Comparison of ENCODE assay signal across 28 cellular contexts in genomic region chr16:85517780-85518179, GRCh38.
"Had no signal": no experiment of that assay in that cellular context is flagged by ENCODE, and none has a peak within 500 bp of the region (broad histone marks: within the 10 kb centered on the region; RNA-seq: fewer than 3 reads in every experiment).

No MANE protein-coding gene starts in this region.

- H3K36me3 ChIP-seq: esophagus muscularis mucosa, heart left ventricle, left lung, lower lobe of right lung, sigmoid colon had no signal

- H3K9me3 Mint-ChIP-seq: T-helper 1 cell treated with Interleukin-12 subunit alpha and Interleukin-12 subunit beta and Interleukin-4 antibody, amounts not matched to agents 30 μg/mL and 1 μg/mL, for 36 hours had no signal

- DNase-seq: activated CD4-positive, alpha-beta T cell treated with anti-CD3 and anti-CD28 coated beads for 48 hours; activated CD4-positive, alpha-beta T cell treated with anti-CD3 and anti-CD28 coated beads, Interleukin-2, amount 50 U/mL, for 48 hours; activated CD8-positive, alpha-beta memory T cell treated with anti-CD3 and anti-CD28 coated beads for 24 hours; activated effector memory CD4-positive, alpha-beta T cell treated with Interleukin-2 at 50 U/mL for 16 hours; activated naive CD4-positive, alpha-beta T cell treated with Interleukin-2 at 50 U/mL for 16 hours; anterior cingulate cortex; cortex of kidney; effector memory CD8-positive, alpha-beta T cell; foreskin keratinocyte; heart left ventricle; lower lobe of right lung; mesenchymal stem cell; sigmoid colon; small intestine; stimulated activated CD4-positive, alpha-beta T cell treated with anti-CD3 and anti-CD28 coated beads, Interleukin-1b, Interleukin-23, amount 100 ng/mL, for 48 hours; stimulated activated CD4-positive, alpha-beta T cell treated with anti-CD3 and anti-CD28 coated beads, Interleukin-4, amount 100 ng/mL, for 4 hours; stimulated activated CD8-positive, alpha-beta memory T cell treated with anti-CD3 and anti-CD28 coated beads, Interleukin-4, amount 100 ng/mL, for 48 hours; stimulated activated naive CD8-positive, alpha-beta T cell treated with anti-CD3 and anti-CD28 coated beads, Interleukin-15, amount 100 ng/mL, for 72 hours; substantia nigra; SW 1271; T-helper 9 cell had no signal

- H3K27me3 Mint-ChIP-seq: activated naive CD8-positive, alpha-beta T cell; stimulated activated naive CD8-positive, alpha-beta T cell treated with anti-CD3 and anti-CD28 coated beads, Interleukin-15, amount 100 ng/mL, for 72 hours had no signal

- H3K27ac Mint-ChIP-seq: activated naive CD8-positive, alpha-beta T cell; stimulated activated memory B cell treated with anti-CD40 and anti-IgM and Interleukin-4, amounts not matched to agents 10 μg/mL and 1 μg/mL and 100 μg/mL, for 72 hours; stimulated activated naive CD8-positive, alpha-beta T cell treated with anti-CD3 and anti-CD28 coated beads, Interleukin-15, amount 100 ng/mL, for 72 hours; T-helper 1 cell treated with Interleukin-12 subunit alpha and Interleukin-12 subunit beta and Interleukin-4 antibody, amounts not matched to agents 30 μg/mL and 1 μg/mL, for 36 hours had no signal

- H3K4me3 ChIP-seq: esophagus muscularis mucosa, heart left ventricle, left lung, lower lobe of right lung, sigmoid colon had no signal

- H3K9me3 ChIP-seq: esophagus muscularis mucosa, heart left ventricle, left lung, lower lobe of right lung, sigmoid colon had no signal

- ATAC-seq: foreskin keratinocyte; left lung; lower lobe of right lung; naive thymus-derived CD8-positive, alpha-beta T cell; stimulated activated memory B cell treated with anti-CD40 and anti-IgM and Interleukin-4, amounts not matched to agents 10 μg/mL and 1 μg/mL and 100 μg/mL, for 72 hours; stimulated activated naive CD8-positive, alpha-beta T cell treated with anti-CD3 and anti-CD28 coated beads, Interleukin-15, amount 100 ng/mL, for 72 hours had no signal

- H3K36me3 Mint-ChIP-seq: activated naive CD8-positive, alpha-beta T cell; naive thymus-derived CD8-positive, alpha-beta T cell; stimulated activated memory B cell treated with anti-CD40 and anti-IgM and Interleukin-4, amounts not matched to agents 10 μg/mL and 1 μg/mL and 100 μg/mL, for 72 hours had no signal

- H3K27me3 ChIP-seq: esophagus muscularis mucosa, foreskin keratinocyte, heart left ventricle, left lung, sigmoid colon had no signal

- H3K27ac ChIP-seq: esophagus muscularis mucosa, foreskin keratinocyte, heart left ventricle, left lung, lower lobe of right lung, VCaP had no signal

- H3K4me3 Mint-ChIP-seq: activated naive CD8-positive, alpha-beta T cell; stimulated activated memory B cell treated with anti-CD40 and anti-IgM and Interleukin-4, amounts not matched to agents 10 μg/mL and 1 μg/mL and 100 μg/mL, for 72 hours; stimulated activated naive CD8-positive, alpha-beta T cell treated with anti-CD3 and anti-CD28 coated beads, Interleukin-15, amount 100 ng/mL, for 72 hours; T-helper 1 cell treated with Interleukin-12 subunit alpha and Interleukin-12 subunit beta and Interleukin-4 antibody, amounts not matched to agents 30 μg/mL and 1 μg/mL, for 36 hours had no signal

- H3K4me1 Mint-ChIP-seq: stimulated activated memory B cell treated with anti-CD40 and anti-IgM and Interleukin-4, amounts not matched to agents 10 μg/mL and 1 μg/mL and 100 μg/mL, for 72 hours; stimulated activated naive CD8-positive, alpha-beta T cell treated with anti-CD3 and anti-CD28 coated beads, Interleukin-15, amount 100 ng/mL, for 72 hours had no signal
